25 cellular contexts compared by ENCODE assay signal in the genomic region with DNA sequence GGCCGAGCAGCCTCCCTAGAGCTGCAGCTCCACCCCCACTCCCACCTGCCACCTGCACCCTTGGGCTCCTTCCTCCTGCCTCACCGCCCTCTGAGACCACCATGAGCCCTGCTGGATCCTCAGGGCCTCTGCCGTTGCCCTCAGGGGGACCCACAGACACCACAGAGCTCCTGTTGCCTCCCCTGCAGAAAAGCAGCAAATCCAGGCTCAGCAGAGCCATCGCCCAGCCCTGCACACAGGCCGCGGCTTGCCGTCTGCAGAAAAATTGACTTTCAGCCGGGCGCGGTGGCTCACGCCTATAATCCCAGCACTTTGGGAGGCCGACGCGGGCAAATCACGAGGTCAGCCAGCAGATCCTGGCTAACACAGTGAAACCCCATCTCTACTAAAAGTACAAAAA. TPM values are rescaled to one million over a fixed set of nuclear protein-coding genes. Genes with fewer than 3 reads are reported as not detected.
DNase-seq lines count a peak whose midpoint lies in the region; ATAC-seq, FAIRE-seq and TF ChIP-seq lines count a peak whose summit lies in the region.
"Had no signal": no experiment of that assay in that cellular context is flagged by ENCODE, and none has a peak within 500 bp of the region (broad histone marks: within the 10 kb centered on the region; RNA-seq: fewer than 3 reads in every experiment).

No MANE protein-coding gene starts in this region.

- H3K27me3 ChIP-seq in mammary epithelial cell (ENCODE audit: insufficient read depth, low read length) (no peaks in the 10 kb centered on the region), pancreas (no peaks in the 10 kb centered on the region)
- H3K27me3 ChIP-seq: gastroesophageal sphincter, thyroid gland had no signal

- peaks cover 23% of the 10 kb centered on the region for H3K79me2 ChIP-seq in mammary epithelial cell (ENCODE audit: insufficient read depth, low read length)

- dilution Hi-C loops in mammary epithelial cell (cut with HindIII; ENCODE audit: low sequenced_read_pairs): loop anchor here (5.0 kb wide), 3 partner anchors 70 to 160 kb away; partner anchors contain the start of genes ARL16, HGS and PCYT2

- intact Hi-C loops in mammary epithelial cell (cut with micrococcal nuclease) (loop anchor here (1.0 to 2.0 kb wide), 3 partner anchors 9 to 109 kb away; partner anchors contain the start of gene MCRIP1), pancreas (cut with DNase I) (no loop called here)

- H3K4me1 ChIP-seq in mammary epithelial cell (ENCODE audit: insufficient read depth, low read length): peaks cover 35% of the 10 kb centered on the region
- peaks cover 0 to 15% (median 0%) of the 10 kb centered on the region in 3 donors for H3K4me1 ChIP-seq in pancreas
- H3K4me1 ChIP-seq: gastroesophageal sphincter, thyroid gland had no signal

- WGBS in mammary epithelial cell (ENCODE audit: low coverage, missing lambda C conversion rate): 14% methylated on average over 10 of the region's 15 CpGs
- 53 to 58% methylated on average over 15 of the region's 15 CpGs for WGBS in pancreas, 2 donors

- DNase-seq in Jurkat, Clone E6-1 (ENCODE audit: low read depth, low spot score): peak; percentile 41
- DNase-seq in mammary epithelial cell (no peak), pancreas (no peak), NCI-H446 treated with DMSO at 0.1 percent for 48 hours (lab: John Stamatoyannopoulos, UW) (no peak), cerebellar cortex (ENCODE audit: low spot score) (no peak), CD1c-positive myeloid dendritic cell (ENCODE audit: extremely low spot score) (no peak)
- DNase-seq: activated CD4-positive, alpha-beta T cell treated with anti-CD3 and anti-CD28 coated beads, Interleukin-2, amount 50 U/mL, for 1 hour; dermis blood vessel endothelial cell; KBM-7; mesendoderm; naive thymus-derived CD4-positive, alpha-beta T cell; NCI-H1092 treated with DMSO at 0.1 percent for 48 hours; NCI-H2107; NCI-H524; posterior cingulate gyrus; stimulated activated CD4-positive, alpha-beta T cell treated with anti-CD3 and anti-CD28 coated beads, Interleukin-1b, Interleukin-23, amount 100 ng/mL, for 48 hours; thyroid gland had no signal

- peak in 3 of 4 donors; percentile 2 to 6 (median 3) for ATAC-seq in pancreas
- ATAC-seq: gastroesophageal sphincter; naive thymus-derived CD4-positive, alpha-beta T cell; stimulated activated memory B cell treated with anti-CD40 and anti-IgM and Interleukin-4, amounts not matched to agents 10 μg/mL and 1 μg/mL and 100 μg/mL, for 72 hours had no signal

- in situ Hi-C loops in mammary epithelial cell (cut with MboI; ENCODE audit: low sequenced_read_pairs in 2 of 2): no loop called here

- H3K9me3 ChIP-seq in mammary epithelial cell (replicated peaks; ENCODE audit: insufficient read depth, low read length): no peaks in the 10 kb centered on the region
- no peaks in the 10 kb centered on the region for H3K9me3 ChIP-seq in pancreas
- H3K9me3 ChIP-seq: gastroesophageal sphincter, thyroid gland had no signal

- H3K4me3 ChIP-seq in Jurkat, Clone E6-1 (ENCODE audit: low read length): no peak overlapping the region
- peak overlapping the region in 1 of 3 experiments; percentile 23 for H3K4me3 ChIP-seq in mammary epithelial cell (replicated peaks in 1 of 3; ENCODE audit: insufficient read depth in 1 of 3, low read depth in 2 of 3, low read length in 3 of 3)
- no peak overlapping the region for H3K4me3 ChIP-seq in pancreas
- H3K4me3 ChIP-seq: gastroesophageal sphincter, thyroid gland had no signal

- peak overlapping the region; percentile 10; the same call in 1 of the 2 replicates for H3K27ac ChIP-seq in C4-2B
- H3K27ac ChIP-seq in mammary epithelial cell (ENCODE audit: insufficient read depth, low read depth, low read length): no peak overlapping the region
- peak overlapping the region in 1 of 4 donors; percentile 51 for H3K27ac ChIP-seq in pancreas
- H3K27ac ChIP-seq: thyroid gland had no signal

- BruUV-seq in mammary epithelial cell (replicated peaks; lab: Mats Ljungman, UMichigan): no TSS peak

- no peaks in the 10 kb centered on the region for H4K20me1 ChIP-seq in mammary epithelial cell (ENCODE audit: insufficient read depth, low read length)

- H3K9ac ChIP-seq in mammary epithelial cell (ENCODE audit: insufficient read depth, low read length): no peak overlapping the region

- H3K36me3 ChIP-seq in mammary epithelial cell (ENCODE audit: insufficient read depth, low read length): peaks cover 21% of the 10 kb centered on the region
- H3K36me3 ChIP-seq in pancreas: peaks cover 14 to 38% (median 36%) of the 10 kb centered on the region in 3 donors

- FAIRE-seq in pancreas (lab: Jason Lieb, UNC): no peak
- FAIRE-seq: bronchial epithelial cell, TTC549 had no signal

- CTCF ChIA-PET in mammary epithelial cell (lab: Charles Lee; ENCODE audit: low non-redundant PET): no interaction called here

- no peak for TF ChIP-seq CTCF in C4-2B (conservative IDR thresholded peaks at IDR 0.05)
- no peak for TF ChIP-seq CTCF in mammary epithelial cell (conservative IDR thresholded peaks at IDR 0.05 in 1 of 2, IDR thresholded peaks at IDR 0.05 in 1 of 2; ENCODE audit: extremely low read depth in 1 of 2, insufficient read depth in 1 of 2, low read depth in 1 of 2, low read length in 2 of 2)
- no peak for TF ChIP-seq CTCF in pancreas (IDR thresholded peaks at IDR 0.05)

- peak overlapping the region; percentile 77 for H3K4me2 ChIP-seq in mammary epithelial cell (ENCODE audit: insufficient read depth, low read depth, low read length)

- H2AFZ ChIP-seq in mammary epithelial cell (ENCODE audit: low read depth, low read length): peak overlapping the region; percentile 56

RNA-seq across cellular contexts. Expression of gene PPP1R27, which starts 7.0 kb away (rescaled TPM):
- not detected for polyA plus RNA-seq in Jurkat, Clone E6-1 (2012; ENCODE audit: insufficient read depth, insufficient read length)
- 1 to 10 TPM in 1 of 2 donors, not detected in 1; 1.5 TPM for total RNA-seq in mammary epithelial cell
- 0.09 TPM for polyA plus RNA-seq in mammary epithelial cell
- not detected for polyA minus RNA-seq in mammary epithelial cell
- total RNA-seq in pancreas: under 1 TPM in 1 of 6 donors, not detected in 5; 0.19 TPM
- polyA plus RNA-seq in pancreas: 1 to 10 TPM; 1.1 to 1.5 TPM
- total RNA-seq: activated T-helper 2 cell treated with anti-CD3 and anti-CD28 coated beads, Interferon-gamma antibody, Interleukin-2, Interleukin-4, amounts not matched to agents 10 μg/mL and 5 μg/mL and 100 μg/mL, durations not matched to agents 14 hours and 24 hours and 36 hours; bronchial epithelial cell; dermis blood vessel endothelial cell; gastroesophageal sphincter; H4; naive thymus-derived CD4-positive, alpha-beta T cell; thyroid gland had no signal

RNA-seq across cellular contexts. Expression of gene MCRIP1, which starts 8.8 kb away (rescaled TPM):
- polyA plus RNA-seq in Jurkat, Clone E6-1 (2012; ENCODE audit: insufficient read depth, insufficient read length): 94.1 TPM
- total RNA-seq in mammary epithelial cell: 10 to 100 TPM; 36.0 to 38.9 TPM
- 28.2 TPM for polyA plus RNA-seq in mammary epithelial cell
- polyA minus RNA-seq in mammary epithelial cell: 13.6 TPM
- total RNA-seq in pancreas: 10 to 100 TPM; 28.9 to 64.0 (median 50.2) TPM
- polyA plus RNA-seq in pancreas: 100 to 1,000 TPM; 133 to 203 TPM

RNA-seq across cellular contexts. Expression of gene P4HB, which starts 18.5 kb away (rescaled TPM):
- 267 TPM for polyA plus RNA-seq in Jurkat, Clone E6-1 (2012; ENCODE audit: insufficient read depth, insufficient read length)
- 100 to 1,000 TPM; 827 to 995 TPM for total RNA-seq in mammary epithelial cell
- polyA plus RNA-seq in mammary epithelial cell: 57.2 TPM
- 772 TPM for polyA minus RNA-seq in mammary epithelial cell
- 1,000 to 10,000 TPM; 1,057 to 2,130 (median 1,556) TPM for total RNA-seq in pancreas
- 1,000 to 10,000 TPM in 1 of 2 donors, 100 to 1,000 TPM in 1; 876 to 1,399 TPM for polyA plus RNA-seq in pancreas

RNA-seq across cellular contexts. Expression of gene ARHGDIA, which starts 29.3 kb away (rescaled TPM):
- 572 TPM for polyA plus RNA-seq in Jurkat, Clone E6-1 (2012; ENCODE audit: insufficient read depth, insufficient read length)
- total RNA-seq in mammary epithelial cell (100 to 1,000 TPM; 115 to 549 TPM), pancreas (100 to 1,000 TPM in 5 of 6 donors, 10 to 100 TPM in 1; 99.5 to 170 (median 160) TPM)
- polyA plus RNA-seq in mammary epithelial cell (278 TPM), pancreas (100 to 1,000 TPM; 157 to 225 TPM)
- 106 TPM for polyA minus RNA-seq in mammary epithelial cell

RNA-seq across cellular contexts. Expression of gene GCGR, which starts 37.9 kb away (rescaled TPM):
- polyA plus RNA-seq in Jurkat, Clone E6-1 (2012; ENCODE audit: insufficient read depth, insufficient read length): not detected
- total RNA-seq in mammary epithelial cell (not detected), pancreas (1 to 10 TPM in 2 of 6 donors, under 1 TPM in 3, not detected in 1; 0.28 to 2.1 (median 0.79) TPM)
- polyA plus RNA-seq in mammary epithelial cell (not detected), pancreas (10 to 100 TPM in 1 of 2 donors, 1 to 10 TPM in 1; 7.3 to 22.7 TPM)
- not detected for polyA minus RNA-seq in mammary epithelial cell
- total RNA-seq: activated T-helper 2 cell treated with anti-CD3 and anti-CD28 coated beads, Interferon-gamma antibody, Interleukin-2, Interleukin-4, amounts not matched to agents 10 μg/mL and 5 μg/mL and 100 μg/mL, durations not matched to agents 14 hours and 24 hours and 36 hours; bronchial epithelial cell; epithelial cell of proximal tubule; H4; naive thymus-derived CD4-positive, alpha-beta T cell; thyroid gland had no signal
- polyA plus RNA-seq: naive thymus-derived CD4-positive, alpha-beta T cell had no signal
